ENCODE assay signal across 23 cellular contexts in the genomic region with DNA sequence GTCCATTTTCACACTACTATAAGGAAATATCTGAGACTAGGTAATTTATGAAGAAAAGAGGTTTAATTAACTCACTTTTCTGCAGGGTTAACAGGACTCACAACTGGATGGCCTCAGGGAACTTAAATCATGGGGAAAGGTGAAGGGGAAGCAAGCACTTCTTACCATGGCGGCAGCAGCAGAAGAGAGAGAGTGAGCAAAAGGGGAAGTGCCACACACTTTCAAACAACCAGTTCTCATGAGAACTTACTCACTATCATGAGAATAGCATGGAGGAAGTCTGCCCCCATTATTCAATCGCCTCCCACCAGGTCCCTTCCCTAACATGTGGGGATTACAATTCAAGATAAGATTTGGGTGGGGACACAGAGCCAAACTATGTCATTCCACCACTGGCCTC. TPM values are rescaled to one million over a fixed set of nuclear protein-coding genes. Genes with fewer than 3 reads are reported as not detected.
DNase-seq lines count a peak whose midpoint lies in the region; ATAC-seq, FAIRE-seq and TF ChIP-seq lines count a peak whose summit lies in the region.
"Had no signal": no experiment of that assay in that cellular context is flagged by ENCODE, and none has a peak within 500 bp of the region (broad histone marks: within the 10 kb centered on the region; RNA-seq: fewer than 3 reads in every experiment).

No MANE protein-coding gene starts in this region.

- peak overlapping the region in 3 of 6 donors; percentile 0 to 53 (median 7) for H3K27ac Mint-ChIP-seq in naive B cell

- H3K9me3 Mint-ChIP-seq in naive B cell = peaks cover 12 to 35% (median 17%) of the 10 kb centered on the region in 7 donors

- H3K27me3 Mint-ChIP-seq in naive B cell = peaks cover 0 to 7% (median 6%) of the 10 kb centered on the region in 3 donors
- H3K27me3 Mint-ChIP-seq: CD4-positive, alpha-beta memory T cell had no signal

- TF ChIP-seq CTCF in D721Med (IDR thresholded peaks at IDR 0.05; ENCODE audit: insufficient read depth, missing control alignments) = no peak

- peak; percentile 25 for FAIRE-seq in D721Med (lab: Jason Lieb, UNC)
- FAIRE-seq: A549, G401.6, GM18507, H1 had no signal

- H3K36me3 Mint-ChIP-seq in naive B cell = peaks cover 14 to 29% of the 10 kb centered on the region in 2 donors
- H3K36me3 Mint-ChIP-seq: CD4-positive, alpha-beta memory T cell had no signal

- DNase-seq in D721Med (ENCODE audit: insufficient read length, low spot score) = no peak
- DNase-seq in OCI-M1 (lab: John Stamatoyannopoulos, UW) = peak; percentile 23
- peak; percentile 1 for DNase-seq in naive B cell
- no peak for DNase-seq in RPMI8226
- no peak for DNase-seq in C1 segment of cervical spinal cord (lab: John Stamatoyannopoulos, UW)
- DNase-seq: 8988T; ACHN; AML-193; BE2C; Calu3; CD4-positive, alpha-beta memory T cell; COR-L47; DMS153; DND-41; GM23248; H7 had no signal

- peak; percentile 47 for ATAC-seq in GM18868 (IDR thresholded peaks at IDR 0.05; ENCODE audit: unreplicated experiment)
- ATAC-seq in naive B cell (ENCODE audit: low read depth in 2 of 2) = peak; percentile 51 to 76
- no peak for ATAC-seq in HG03280 (IDR thresholded peaks at IDR 0.05; ENCODE audit: unreplicated experiment)
- ATAC-seq: A549, HCT116 had no signal

- peak overlapping the region in 1 of 8 donors; percentile 51 for H3K4me3 Mint-ChIP-seq in naive B cell
- H3K4me3 Mint-ChIP-seq: CD4-positive, alpha-beta memory T cell had no signal

- H3K4me1 Mint-ChIP-seq in naive B cell = peaks cover 13 to 22% (median 19%) of the 10 kb centered on the region in 3 donors
- H3K4me1 Mint-ChIP-seq: CD4-positive, alpha-beta memory T cell had no signal

RNA-seq across cellular contexts. Expression of a gene that starts 55.1 kb away (rescaled TPM):
- 10 to 100 TPM in 4 of 6 donors, 1 to 10 TPM in 2; 3.4 to 17.6 (median 13.4) TPM for polyA plus RNA-seq in naive B cell (ENCODE audit: low read depth in 6 of 6)
- polyA plus RNA-seq: CD4-positive, alpha-beta memory T cell; GM23248 had no signal

Comparison
In these comparisons a context has a peak if more than half of its experiments do, and no peak if none do; other contexts are left out.
1. DNase-seq: peak in OCI-M1 (single experiment) and naive B cell (single experiment); none in D721Med (single experiment), RPMI8226 (single experiment) and C1 segment of cervical spinal cord (0 of 14).